ENCODE assay signal across 8 cellular contexts in the genomic region with DNA sequence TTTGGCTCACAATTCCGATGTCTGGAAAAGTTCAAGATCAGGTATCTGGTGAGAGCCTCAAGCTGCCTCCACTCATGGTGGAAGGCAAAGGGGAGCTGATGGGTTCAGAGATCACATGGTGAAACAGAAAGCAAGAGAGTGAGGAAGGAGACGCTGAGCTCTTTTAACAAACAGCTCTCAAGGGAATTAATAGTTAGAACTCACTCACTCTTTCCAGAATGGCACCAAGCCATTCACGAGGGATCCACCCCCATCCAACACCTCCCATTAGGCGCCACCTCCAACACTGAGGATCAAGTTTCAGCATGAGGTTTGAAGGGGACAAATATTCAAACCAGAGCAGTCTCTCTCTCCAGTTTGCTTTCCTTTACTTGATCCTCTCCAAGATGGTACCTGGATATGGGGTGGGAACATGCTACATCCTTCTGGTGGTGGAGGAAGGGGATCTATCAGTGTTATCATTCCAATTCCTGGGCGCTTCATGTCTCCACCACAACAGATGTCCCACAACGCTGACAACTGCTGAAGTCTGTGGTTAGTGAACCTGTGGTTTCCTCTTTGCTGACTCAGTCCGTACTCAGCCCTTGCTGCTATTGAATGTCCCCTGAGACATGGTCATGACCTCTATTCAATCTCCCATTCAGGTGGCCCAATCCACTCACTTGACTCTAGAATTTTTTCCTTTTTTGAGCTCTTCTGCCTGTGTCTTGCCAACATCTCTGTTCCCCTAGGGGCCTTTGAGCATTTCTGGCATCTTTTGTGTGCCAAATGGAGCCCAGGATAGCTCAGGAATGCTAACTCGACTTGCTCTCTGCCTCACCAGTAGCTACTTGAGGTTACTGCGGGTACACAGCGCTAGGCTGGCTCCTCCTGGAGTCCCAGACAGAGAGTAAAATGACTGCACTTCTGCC.
DNase-seq lines count a peak whose midpoint lies in the region; ATAC-seq and TF ChIP-seq lines count a peak whose summit lies in the region.

No MANE protein-coding gene starts in this region.

- ATAC-seq in GM21528 (IDR thresholded peaks at IDR 0.05; ENCODE audit: low FRiP score, unreplicated experiment) = peak; percentile 99

- intact Hi-C loops in MCF 10A (cut with micrococcal nuclease) = no loop called here

- POLR2A ChIA-PET in MCF 10A (lab: Yijun Ruan, JAX) = no interaction called here

- H3K36me3 ChIP-seq in SJCRH30 = no peaks in the 10 kb centered on the region

- no TSS peak for BruUV-seq in MCF 10A (replicated peaks; lab: Mats Ljungman, UMichigan)

- H3K4me3 ChIP-seq in GM12864 (ENCODE audit: low read depth, low read length) = no peak overlapping the region; the same call in 1 of the 2 replicates
- H3K4me3 ChIP-seq in HL-60 (replicated peaks; ENCODE audit: insufficient read depth, low read length) = no peak overlapping the region
- H3K4me3 ChIP-seq in SJCRH30 = no peak overlapping the region

- TF ChIP-seq CTCF in GM12864 (IDR thresholded peaks at IDR 0.05; ENCODE audit: low read depth, low read length, missing control alignments) = no peak
- TF ChIP-seq CTCF in HL-60 (IDR thresholded peaks at IDR 0.05; ENCODE audit: insufficient read depth, low read length) = no peak
- TF ChIP-seq CTCF in MCF 10A (IDR thresholded peaks at IDR 0.05; ENCODE audit: unreplicated experiment) = no peak

- H3K4me1 Mint-ChIP-seq in MCF 10A (ENCODE audit: insufficient read depth, unreplicated experiment) = peaks cover 11% of the 10 kb centered on the region

- peak overlapping the region; percentile 63 for H3K4me3 Mint-ChIP-seq in MCF 10A (ENCODE audit: unreplicated experiment)

- peaks cover 17% of the 10 kb centered on the region for H3K4me1 ChIP-seq in SJCRH30

- no peak overlapping the region for H3K27ac ChIP-seq in HL-60 (replicated peaks)
- H3K27ac ChIP-seq in SJCRH30 = peak overlapping the region; percentile 52

- no peaks in the 10 kb centered on the region for H3K27me3 ChIP-seq in HL-60 (ENCODE audit: insufficient read depth, poor library complexity, severe bottlenecking)
- H3K27me3 ChIP-seq in SJCRH30 = no peaks in the 10 kb centered on the region

- peak; percentile 72 for DNase-seq in GM12864 (ENCODE audit: low read depth)
- DNase-seq in HL-60 (ENCODE audit: low read depth in 1 of 2, low spot score in 1 of 2) = peak; percentile 62 to 73
- DNase-seq in SJCRH30 = peak; percentile 70 to 82
- peak; percentile 79 for DNase-seq in MCF 10A (ENCODE audit: unreplicated experiment)
- DNase-seq in stimulated activated CD4-positive, alpha-beta T cell treated with anti-CD3 and anti-CD28 coated beads, Interleukin-15, amount 100 ng/mL, for 24 hours = peak; percentile 65
- DNase-seq in COLO668 (lab: John Stamatoyannopoulos, UW; ENCODE audit: unreplicated experiment) = no peak
- DNase-seq in retina = no peak

- no peaks in the 10 kb centered on the region for H3K36me3 Mint-ChIP-seq in MCF 10A (ENCODE audit: insufficient read depth, unreplicated experiment)

- CTCF ChIA-PET in MCF 10A (lab: Yijun Ruan, JAX) = interaction anchor here (0.6 to 1.0 kb wide), 3 partner anchors 9 to 310 kb away, joined by 3 to 4 read pairs (median 3); no protein-coding TSS in a partner anchor

- H3K9me3 ChIP-seq in SJCRH30 (replicated peaks) = no peaks in the 10 kb centered on the region

- peaks cover 81% of the 10 kb centered on the region for H3K27me3 Mint-ChIP-seq in MCF 10A (ENCODE audit: insufficient read depth, unreplicated experiment)

- peaks cover 7% of the 10 kb centered on the region for H3K9me3 Mint-ChIP-seq in MCF 10A (ENCODE audit: unreplicated experiment)

- H3K27ac Mint-ChIP-seq in MCF 10A (ENCODE audit: low read depth, unreplicated experiment) = no peak overlapping the region

Comparison
In these comparisons a context has a peak if more than half of its experiments do, and no peak if none do; other contexts are left out.
1. DNase-seq: peak in GM12864 (single experiment), HL-60 (2 of 2), SJCRH30 (2 of 2), MCF 10A (single experiment) and stimulated activated CD4-positive, alpha-beta T cell treated with anti-CD3 and anti-CD28 coated beads, Interleukin-15, amount 100 ng/mL, for 24 hours (single experiment); none in COLO668 (single experiment) and retina (single experiment).